ENCODE assay signal across 8 cellular contexts in the genomic region with DNA sequence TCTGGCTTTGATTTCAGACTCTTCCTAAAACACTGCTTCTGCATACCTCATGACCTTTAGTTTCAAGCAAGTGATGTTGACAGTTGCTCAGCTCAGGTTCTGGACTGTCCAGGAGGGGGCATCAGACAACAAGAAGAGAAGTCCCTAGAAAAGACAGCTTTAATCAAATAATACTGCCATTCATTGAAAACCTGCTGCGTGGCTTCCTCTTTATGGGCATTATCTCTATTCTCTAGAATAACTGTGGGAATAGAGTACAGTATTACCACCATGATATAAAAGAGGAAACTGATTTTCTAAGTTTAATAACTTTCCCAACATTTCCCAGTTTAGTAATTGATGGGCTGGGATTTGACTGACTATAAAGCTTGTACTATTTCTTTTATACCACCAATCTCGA.
DNase-seq lines count a peak whose midpoint lies in the region; ATAC-seq and TF ChIP-seq lines count a peak whose summit lies in the region.

No MANE protein-coding gene starts in this region.

- H3K27me3 ChIP-seq in WERI-Rb-1 (ENCODE audit: insufficient read depth, low read depth, severe bottlenecking) (no peaks in the 10 kb centered on the region), lower lobe of right lung (ENCODE audit: low read depth) (no peaks in the 10 kb centered on the region)

- no peaks in the 10 kb centered on the region for H3K9me3 Mint-ChIP-seq in stimulated activated effector memory CD8-positive, alpha-beta T cell treated with anti-CD3 and anti-CD28 coated beads, Interleukin-12 subunit alpha, Interleukin-12 subunit beta, amount 100 ng/mL, for 72 hours

- peaks cover 19% of the 10 kb centered on the region for H3K4me1 Mint-ChIP-seq in stimulated activated effector memory CD8-positive, alpha-beta T cell treated with anti-CD3 and anti-CD28 coated beads, Interleukin-12 subunit alpha, Interleukin-12 subunit beta, amount 100 ng/mL, for 72 hours

- H3K27ac ChIP-seq in WERI-Rb-1 (no peak overlapping the region), lower lobe of right lung (no peak overlapping the region)

- H3K27ac Mint-ChIP-seq in stimulated activated effector memory CD8-positive, alpha-beta T cell treated with anti-CD3 and anti-CD28 coated beads, Interleukin-12 subunit alpha, Interleukin-12 subunit beta, amount 100 ng/mL, for 72 hours: no peak overlapping the region

- no peaks in the 10 kb centered on the region for H3K36me3 ChIP-seq in WERI-Rb-1
- H3K36me3 ChIP-seq in lower lobe of right lung: no peaks in the 10 kb centered on the region

- H3K36me3 Mint-ChIP-seq in stimulated activated effector memory CD8-positive, alpha-beta T cell treated with anti-CD3 and anti-CD28 coated beads, Interleukin-12 subunit alpha, Interleukin-12 subunit beta, amount 100 ng/mL, for 72 hours: no peaks in the 10 kb centered on the region

- H3K4me3 ChIP-seq in WERI-Rb-1 (ENCODE audit: low read depth, low read length) (no peak overlapping the region), lower lobe of right lung (no peak overlapping the region)

- no peaks in the 10 kb centered on the region for H3K9me3 ChIP-seq in WERI-Rb-1 (ENCODE audit: severe bottlenecking)
- H3K9me3 ChIP-seq in lower lobe of right lung: no peaks in the 10 kb centered on the region

- intact Hi-C loops in lower lobe of right lung (cut with DNase I): no loop called here

- no peak overlapping the region for H3K4me3 Mint-ChIP-seq in stimulated activated effector memory CD8-positive, alpha-beta T cell treated with anti-CD3 and anti-CD28 coated beads, Interleukin-12 subunit alpha, Interleukin-12 subunit beta, amount 100 ng/mL, for 72 hours

- ATAC-seq in GM18502 (IDR thresholded peaks at IDR 0.05; ENCODE audit: poor library complexity, unreplicated experiment) (peak; percentile 72), HG03097 (IDR thresholded peaks at IDR 0.05; ENCODE audit: low FRiP score, unreplicated experiment) (peak; percentile 68), lower lobe of right lung (peak; percentile 80 to 86)
- ATAC-seq in stimulated activated effector memory CD8-positive, alpha-beta T cell treated with anti-CD3 and anti-CD28 coated beads, Interleukin-12 subunit alpha, Interleukin-12 subunit beta, amount 100 ng/mL, for 72 hours: peak; percentile 79

- TF ChIP-seq CTCF in WERI-Rb-1 (IDR thresholded peaks at IDR 0.05; ENCODE audit: low read depth, low read length): peak; percentile 73
- peak; percentile 62 for TF ChIP-seq CTCF in lower lobe of right lung (IDR thresholded peaks at IDR 0.05)

- peaks cover 6% of the 10 kb centered on the region for H3K4me1 ChIP-seq in lower lobe of right lung

- DNase-seq in AG08395 (ENCODE audit: low spot score) (peak; percentile 48), NCI-H2196 (lab: John Stamatoyannopoulos, UW; ENCODE audit: unreplicated experiment) (peak; percentile 52), WERI-Rb-1 (peak; percentile 75), dedifferentiated amniotic fluid mesenchymal stem cell (ENCODE audit: extremely low spot score) (peak; percentile 61), lower lobe of right lung (peak; percentile 49)
- peak; percentile 27 to 75 for DNase-seq in stimulated activated effector memory CD8-positive, alpha-beta T cell treated with anti-CD3 and anti-CD28 coated beads, Interleukin-12 subunit alpha, Interleukin-12 subunit beta, amount 100 ng/mL, for 72 hours (ENCODE audit: low spot score in 2 of 2)
